ENCODE assay signal across 8 cellular contexts in genomic region chr9:84404095-84404686, GRCh38.
DNase-seq lines count a peak whose midpoint lies in the region; ATAC-seq and TF ChIP-seq lines count a peak whose summit lies in the region.

No MANE protein-coding gene starts in this region.

- no peak overlapping the region for H2AK5ac ChIP-seq in neuronal stem cell (ENCODE audit: low read depth, low read length)

- H3K4me1 ChIP-seq in KMS-11 (ENCODE audit: low read depth, poor library complexity, severe bottlenecking) (no peaks in the 10 kb centered on the region), colonic mucosa (no peaks in the 10 kb centered on the region), neuronal stem cell (ENCODE audit: control insufficient read depth in 2 of 2, insufficient read depth in 1 of 2, low read depth in 1 of 2, low read length in 2 of 2) (peaks cover 0 to 1% of the 10 kb centered on the region in 2 donors)

- no peak overlapping the region for H2BK5ac ChIP-seq in neuronal stem cell (ENCODE audit: low read length)

- H3K36me3 ChIP-seq in KMS-11 (ENCODE audit: insufficient read depth) = no peaks in the 10 kb centered on the region
- H3K36me3 ChIP-seq in colonic mucosa = no peaks in the 10 kb centered on the region
- H3K36me3 ChIP-seq in neuronal stem cell (replicated peaks in 1 of 2; ENCODE audit: control insufficient read depth in 2 of 2, insufficient read depth in 2 of 2, low read length in 2 of 2) = peaks cover 0 to 2% of the 10 kb centered on the region in 2 donors

- H3K79me1 ChIP-seq in neuronal stem cell (ENCODE audit: low read depth, low read length) = no peaks in the 10 kb centered on the region

- no CpG with 5 or more reads among the region's 8 CpGs for WGBS in neuronal stem cell (ENCODE audit: extremely low coverage in 2 of 2, insufficient read length in 2 of 2, insufficient replicate concordance in 1 of 2), 2 donors

- H3K9ac ChIP-seq in KMS-11 = no peak overlapping the region
- H3K9ac ChIP-seq in colonic mucosa (ENCODE audit: low read depth in 2 of 2, low read length in 2 of 2) = no peak overlapping the region
- H3K9ac ChIP-seq in neuronal stem cell (ENCODE audit: low read depth, low read length, poor library complexity) = no peak overlapping the region

- H3K4me2 ChIP-seq in KMS-11 (no peak overlapping the region), neuronal stem cell (ENCODE audit: insufficient read depth, low read length, poor library complexity, severe bottlenecking) (no peak overlapping the region)

- intact Hi-C loops in colonic mucosa (cut with DNase I) (no loop called here), posterior vena cava (cut with DNase I) (no loop called here)

- H3K27me3 ChIP-seq in KMS-11 (ENCODE audit: insufficient read depth, low read depth) = no peaks in the 10 kb centered on the region
- H3K27me3 ChIP-seq in colonic mucosa = no peaks in the 10 kb centered on the region
- H3K27me3 ChIP-seq in neuronal stem cell (ENCODE audit: control insufficient read depth in 3 of 3, insufficient read depth in 3 of 3, low read depth in 1 of 3, low read length in 3 of 3) = no peaks in the 10 kb centered on the region

- H2BK120ac ChIP-seq in neuronal stem cell (ENCODE audit: low read depth, low read length) = no peak overlapping the region

- TF ChIP-seq CTCF in KMS-11 (conservative IDR thresholded peaks at IDR 0.05; ENCODE audit: low read depth, low read length) = peak; percentile 78
- TF ChIP-seq CTCF in colonic mucosa (IDR thresholded peaks at IDR 0.05) = peak; percentile 41

- no peak overlapping the region for H4K91ac ChIP-seq in neuronal stem cell (ENCODE audit: low read depth, low read length, poor library complexity)

- H3K4ac ChIP-seq in neuronal stem cell (ENCODE audit: low read length) = no peak overlapping the region

- H3K9me3 ChIP-seq in colonic mucosa = no peaks in the 10 kb centered on the region
- H3K9me3 ChIP-seq in neuronal stem cell (replicated peaks in 1 of 2; ENCODE audit: control insufficient read depth in 2 of 2, insufficient read depth in 1 of 2, low read depth in 1 of 2, low read length in 2 of 2) = peaks cover 0 to 4% of the 10 kb centered on the region in 2 donors

- H2AFZ ChIP-seq in KMS-11 (ENCODE audit: low read depth) = no peak overlapping the region
- H2AFZ ChIP-seq in neuronal stem cell (ENCODE audit: low read length) = no peak overlapping the region

- H4K8ac ChIP-seq in neuronal stem cell (ENCODE audit: low read depth, low read length) = no peak overlapping the region

- no peak overlapping the region for H3K27ac ChIP-seq in KMS-11
- H3K27ac ChIP-seq in colonic mucosa = no peak overlapping the region
- no peak overlapping the region for H3K27ac ChIP-seq in neuronal stem cell (replicated peaks; ENCODE audit: low read length)

- no peaks in the 10 kb centered on the region for H3K79me2 ChIP-seq in KMS-11 (ENCODE audit: insufficient read depth, low read depth)

- no peak overlapping the region for H3K23ac ChIP-seq in neuronal stem cell (ENCODE audit: low read depth, low read length, poor library complexity)

- H2BK15ac ChIP-seq in neuronal stem cell (ENCODE audit: low read length) = no peak overlapping the region

- no peaks in the 10 kb centered on the region for H4K20me1 ChIP-seq in KMS-11 (ENCODE audit: insufficient read depth)

- H3K4me3 ChIP-seq in KMS-11 (IDR thresholded peaks at IDR 0.05; ENCODE audit: insufficient read depth, low read depth, low read length) = no peak overlapping the region
- no peak overlapping the region for H3K4me3 ChIP-seq in colonic mucosa
- no peak overlapping the region for H3K4me3 ChIP-seq in neuronal stem cell (ENCODE audit: low read length in 2 of 2)

- H3K18ac ChIP-seq in neuronal stem cell (ENCODE audit: low read length) = no peak overlapping the region

- DNase-seq in DMS53 (lab: John Stamatoyannopoulos, UW) (peak; percentile 24), DMS53 treated with DMSO at 0.1 percent for 48 hours (lab: John Stamatoyannopoulos, UW; ENCODE audit: unreplicated experiment) (no peak), colonic mucosa (no peak), neuronal stem cell (ENCODE audit: low spot score) (peak; percentile 23), posterior vena cava (ENCODE audit: low spot score) (no peak), NCI-H128 (lab: John Stamatoyannopoulos, UW; ENCODE audit: unreplicated experiment) (no peak)

- H3K14ac ChIP-seq in neuronal stem cell (ENCODE audit: low read length) = no peak overlapping the region

- no peak overlapping the region for H2BK12ac ChIP-seq in neuronal stem cell (ENCODE audit: low read length)

- ATAC-seq in GM21447 (IDR thresholded peaks at IDR 0.05; ENCODE audit: unreplicated experiment) = no peak

Comparison
In these comparisons a context has a peak if more than half of its experiments do, and no peak if none do; other contexts are left out.
1. DNase-seq: peak in DMS53 (single experiment) and neuronal stem cell (single experiment); none in DMS53 treated with DMSO at 0.1 percent for 48 hours (single experiment), colonic mucosa (single experiment), posterior vena cava (single experiment) and NCI-H128 (single experiment).